ENCODE assay signal across 20 cellular contexts in the genomic region with DNA sequence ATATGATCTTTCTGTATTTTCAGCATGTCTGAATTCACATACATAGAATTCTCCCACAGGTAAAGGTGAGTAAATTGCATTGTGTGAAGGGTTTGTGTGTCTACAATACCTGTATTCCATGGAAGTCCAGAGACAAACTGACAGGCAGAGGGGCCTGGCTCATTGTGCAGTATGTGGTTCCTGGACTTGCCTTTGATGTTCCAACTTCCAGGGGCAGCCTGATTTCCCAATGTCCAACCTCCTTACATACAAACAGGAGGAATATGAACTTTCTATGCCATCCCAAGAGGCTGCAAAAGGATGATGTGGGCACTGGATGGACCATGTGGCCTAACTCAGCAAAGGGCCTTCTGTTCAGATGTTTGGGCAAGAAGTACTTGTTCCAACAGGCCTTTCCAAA. TPM values are rescaled to one million over a fixed set of nuclear protein-coding genes. Genes with fewer than 3 reads are reported as not detected.
DNase-seq lines count a peak whose midpoint lies in the region; ATAC-seq and TF ChIP-seq lines count a peak whose summit lies in the region.
"Had no signal": no experiment of that assay in that cellular context is flagged by ENCODE, and none has a peak within 500 bp of the region (broad histone marks: within the 10 kb centered on the region; RNA-seq: fewer than 3 reads in every experiment).

No MANE protein-coding gene starts in this region.

- no peaks in the 10 kb centered on the region for H3K36me3 ChIP-seq in right atrium auricular region
- H3K36me3 ChIP-seq in WERI-Rb-1 = no peaks in the 10 kb centered on the region
- H3K36me3 ChIP-seq: BE2C had no signal

- peak overlapping the region; percentile 86 for H3K27ac ChIP-seq in right atrium auricular region
- H3K27ac ChIP-seq in WERI-Rb-1 = peak overlapping the region; percentile 78
- H3K27ac ChIP-seq: A549; BLaER1 treated with 17β-estradiol and CSF1 and Interleukin-3, amounts not matched to agents 10 nM and 100 nM; GM23248 had no signal

- peaks cover 0 to 76% of the 10 kb centered on the region in 2 donors for H3K4me1 ChIP-seq in right atrium auricular region

- intact Hi-C loops in cardiac septum (cut with DNase I) = no loop called here

- no peak overlapping the region for H3K4me3 ChIP-seq in right atrium auricular region
- H3K4me3 ChIP-seq in WERI-Rb-1 (ENCODE audit: low read depth, low read length) = no peak overlapping the region
- H3K4me3 ChIP-seq in epithelial cell of esophagus (ENCODE audit: low read length) = no peak overlapping the region
- H3K4me3 ChIP-seq: A549; BLaER1 treated with 17β-estradiol and CSF1 and Interleukin-3, amounts not matched to agents 10 nM and 100 nM; GM23248 had no signal

- no peak for ATAC-seq in HG03095 (IDR thresholded peaks at IDR 0.05; ENCODE audit: unreplicated experiment)
- ATAC-seq: A549 had no signal

- no peaks in the 10 kb centered on the region for H3K27me3 ChIP-seq in right atrium auricular region
- no peaks in the 10 kb centered on the region for H3K27me3 ChIP-seq in WERI-Rb-1 (ENCODE audit: insufficient read depth, low read depth, severe bottlenecking)
- H3K27me3 ChIP-seq: BE2C; BLaER1 treated with 17β-estradiol and CSF1 and Interleukin-3, amounts not matched to agents 10 nM and 100 nM had no signal

- TF ChIP-seq CTCF in right atrium auricular region (IDR thresholded peaks at IDR 0.05) (no peak), WERI-Rb-1 (IDR thresholded peaks at IDR 0.05; ENCODE audit: low read depth, low read length) (no peak), epithelial cell of esophagus (IDR thresholded peaks at IDR 0.05; ENCODE audit: insufficient read depth, low read depth, low read length, missing control alignments) (no peak)

- DNase-seq in NCI-H446 (lab: John Stamatoyannopoulos, UW) = peak; percentile 52 to 86
- DNase-seq in NCI-H446 treated with DMSO at 0.1 percent for 48 hours (lab: John Stamatoyannopoulos, UW) = no peak
- no peak for DNase-seq in right atrium auricular region (ENCODE audit: low spot score)
- DNase-seq in cardiac septum (ENCODE audit: low spot score) = no peak
- DNase-seq in WERI-Rb-1 = no peak
- peak; percentile 40 for DNase-seq in epithelial cell of esophagus (ENCODE audit: low read depth)
- DNase-seq: 8988T; ACHN; AML-193; BE2C; CD4-positive, alpha-beta T cell; CD8-positive, alpha-beta memory T cell; DMS153; DND-41; GM23248; H7; HCEC 1CT had no signal

- no peaks in the 10 kb centered on the region for H3K9me3 ChIP-seq in right atrium auricular region
- H3K9me3 ChIP-seq in WERI-Rb-1 (ENCODE audit: severe bottlenecking) = no peaks in the 10 kb centered on the region
- H3K9me3 ChIP-seq: A549; BE2C; BLaER1 treated with 17β-estradiol and CSF1 and Interleukin-3, amounts not matched to agents 10 nM and 100 nM had no signal

RNA-seq across cellular contexts. Expression of gene LYRM4, which starts 58.5 kb away (rescaled TPM):
- total RNA-seq in right atrium auricular region (10 to 100 TPM; 19.1 to 22.5 TPM), cardiac septum (21.1 TPM)

RNA-seq across cellular contexts. Expression of gene FARS2, which starts 59.1 kb away (rescaled TPM):
- total RNA-seq in right atrium auricular region (10 to 100 TPM in 1 of 2 donors, 1 to 10 TPM in 1; 9.4 to 15.0 TPM), cardiac septum (13.3 TPM)

Comparison
In these comparisons a context has a peak if more than half of its experiments do, and no peak if none do; other contexts are left out.
1. DNase-seq: peak in NCI-H446 (2 of 2) and epithelial cell of esophagus (single experiment); none in NCI-H446 treated with DMSO at 0.1 percent for 48 hours (single experiment), right atrium auricular region (single experiment), cardiac septum (single experiment) and WERI-Rb-1 (single experiment).